In genomic region chr21:15064576-15065380, GRCh38 we compare ENCODE assay signal across 8 cellular contexts. TPM values are rescaled to one million over a fixed set of nuclear protein-coding genes. Genes with fewer than 3 reads are reported as not detected.
DNase-seq lines count a peak whose midpoint lies in the region; ATAC-seq and TF ChIP-seq lines count a peak whose summit lies in the region.

NRIP1 (minus strand) TSS chr21:15065000; CDS start chr21:14968192, 96,808 bp downstream.

- H3K9ac ChIP-seq in GM23248: peak within 1 kb of the TSS; percentile 91

- TF ChIP-seq EP300 in transverse colon (IDR thresholded peaks at IDR 0.05; ENCODE audit: low read depth): no peak

- peak within 1 kb of the TSS; percentile 96 for H3K4me2 ChIP-seq in GM23248 (ENCODE audit: unreplicated experiment)

- peak; percentile 89 to 97 (median 94) for ATAC-seq in heart left ventricle

- in situ Hi-C loops in GM23248 (cut with MboI) (no loop called here), transverse colon (cut with MboI; ENCODE audit: low pct_ligation_motif_present in 1 of 4, low pct_unique_long_range_greater_than_20kb in 1 of 4, low sequenced_read_pairs in 3 of 4) (loop anchor here in 3 of 4 donors (10.0 to 25.0 kb wide), 4 partner anchors 190 to 673 kb away; partner anchors contain the start of gene USP25 (in 1 of the 3))

- TF ChIP-seq POLR2A in heart left ventricle (IDR thresholded peaks at IDR 0.05): peak; percentile 22 to 68
- peak; percentile 83 for TF ChIP-seq POLR2A in transverse colon (IDR thresholded peaks at IDR 0.05)

- WGBS in GM23248 (ENCODE audit: low coverage in 1 of 2, low lambda C conversion rate in 2 of 2, missing lambda C conversion rate in 2 of 2), 2 experiments: 0 to 1% methylated on average over 40 to 43 of the region's 115 CpGs
- 0 to 1% (median 0%) methylated on average over 17 to 115 of the region's 115 CpGs for WGBS in heart left ventricle, 4 donors
- 1% methylated on average over 36 of the region's 115 CpGs; no CpG with 5 or more reads in 1 of the 2 donors for WGBS in transverse colon (ENCODE audit: low coverage in 1 of 2), 2 donors

- H4K20me1 ChIP-seq in GM23248 (ENCODE audit: insufficient read depth): no peaks in the 10 kb centered on the region

- peaks cover 45% of the 10 kb centered on the region for H3F3A ChIP-seq in GM23248 (ENCODE audit: insufficient read depth)

- H3K9me3 ChIP-seq in GM23248 (ENCODE audit: low read depth) (no peaks in the 10 kb centered on the region), heart left ventricle (no peaks in the 10 kb centered on the region), transverse colon (no peaks in the 10 kb centered on the region)

- no peaks in the 10 kb centered on the region for H3K36me3 ChIP-seq in GM23248 (ENCODE audit: low read depth)
- no peaks in the 10 kb centered on the region for H3K36me3 ChIP-seq in heart left ventricle
- no peaks in the 10 kb centered on the region for H3K36me3 ChIP-seq in transverse colon

- H3K9me2 ChIP-seq in GM23248 (ENCODE audit: insufficient read depth): no peaks in the 10 kb centered on the region

- H3K4me3 ChIP-seq in GM23248: peak within 1 kb of the TSS; percentile 96
- peak within 1 kb of the TSS; percentile 92 for H3K4me3 ChIP-seq in LNCaP clone FGC (ENCODE audit: low read depth, low read length)
- H3K4me3 ChIP-seq in heart left ventricle: peak within 1 kb of the TSS; percentile 76 to 92 (median 87)
- peak within 1 kb of the TSS; percentile 89 to 99 (median 96) for H3K4me3 ChIP-seq in transverse colon

- DNase-seq in Daoy (ENCODE audit: low read depth) (peak; percentile 94), GM23248 (peak; percentile 96), LNCaP clone FGC (ENCODE audit: low read depth) (peak; percentile 75), T-helper 1 cell (peak; percentile 58 to 84 (median 74)), amniotic epithelial cell (ENCODE audit: low read depth) (peak; percentile 89), heart left ventricle (peak; percentile 94 to 95 (median 95)), posterior cingulate gyrus (peak; percentile 80 to 98 (median 88)), transverse colon (peak; percentile 93)

- H3K27ac ChIP-seq in GM23248 (peak within 1 kb of the TSS; percentile 83), heart left ventricle (peak within 1 kb of the TSS; percentile 88 to 98 (median 96)), transverse colon (peak within 1 kb of the TSS; percentile 98 to 100 (median 100))

- intact Hi-C loops in heart left ventricle (cut with DNase I) (loop anchor here (2.0 to 10.0 kb wide), 13 partner anchors 57 to 682 kb away; partner anchors contain the start of genes HSPA13 (in 3 of the 10) and USP25 (in 1 of the 10)), posterior cingulate gyrus (cut with DNase I) (loop anchor here (5.0 kb wide), 2 partner anchors 197 to 418 kb away; no protein-coding TSS in a partner anchor), transverse colon (cut with DNase I; ENCODE audit: low total_unique reads) (loop anchor here (5.0 kb wide), 1 partner anchor 197 kb away; no protein-coding TSS in a partner anchor)

- TF ChIP-seq CTCF in LNCaP clone FGC (IDR thresholded peaks at IDR 0.05; ENCODE audit: control insufficient read depth, extremely low read depth, insufficient read depth): no peak
- TF ChIP-seq CTCF in heart left ventricle (IDR thresholded peaks at IDR 0.05): no peak
- no peak for TF ChIP-seq CTCF in transverse colon (IDR thresholded peaks at IDR 0.05)

- H3K4me1 ChIP-seq in GM23248 (ENCODE audit: insufficient read depth) (peaks cover 32% of the 10 kb centered on the region), heart left ventricle (peaks cover 0 to 46% (median 32%) of the 10 kb centered on the region in 12 donors), transverse colon (peaks cover 7 to 39% (median 32%) of the 10 kb centered on the region in 4 donors)

- peaks cover 46% of the 10 kb centered on the region for H3K79me2 ChIP-seq in GM23248 (ENCODE audit: insufficient read depth)

- no peaks in the 10 kb centered on the region for H3K27me3 ChIP-seq in GM23248 (replicated peaks; ENCODE audit: insufficient read depth)
- H3K27me3 ChIP-seq in heart left ventricle: no peaks in the 10 kb centered on the region
- H3K27me3 ChIP-seq in transverse colon: no peaks in the 10 kb centered on the region

- peak within 1 kb of the TSS; percentile 97 for H2AFZ ChIP-seq in GM23248

RNA-seq across cellular contexts. Expression of gene NRIP1, which starts in this region (rescaled TPM):
- total RNA-seq in Daoy (2014; rRNA removed; shearing (Covaris generic)): 18.1 and 22.6 TPM in 2 replicates
- 31.2 and 31.9 TPM in 2 replicates for total RNA-seq in GM23248 (2014; rRNA removed; shearing (Covaris generic))
- 12.5 and 13.1 TPM in 2 replicates for polyA plus RNA-seq in GM23248 (2016; fragmentation: Nextera tagmentation; extraction: Ambion mirVana)
- total RNA-seq in heart left ventricle: 10 to 100 TPM; 11.0 to 32.0 (median 17.8) TPM
- 1 to 10 TPM; 2.9 to 8.8 TPM for polyA plus RNA-seq in heart left ventricle
- 10 to 100 TPM; 38.5 to 63.7 (median 55.6) TPM for total RNA-seq in transverse colon

Comparison
In these comparisons a context has a peak if more than half of its experiments do, and no peak if none do; other contexts are left out.
1. Peak in every context shown above with its lines: DNase-seq, ATAC-seq, H3K4me3 ChIP-seq and H3K27ac ChIP-seq.